11 cellular contexts compared by ENCODE assay signal in genomic region chr17:29243792-29244191, GRCh38. TPM values are rescaled to one million over a fixed set of nuclear protein-coding genes. Genes with fewer than 3 reads are reported as not detected.
DNase-seq lines count a peak whose midpoint lies in the region; TF ChIP-seq lines count a peak whose summit lies in the region.
"Had no signal": no experiment of that assay in that cellular context is flagged by ENCODE, and none has a peak within 500 bp of the region (broad histone marks: within the 10 kb centered on the region; RNA-seq: fewer than 3 reads in every experiment).

No MANE protein-coding gene starts in this region.

- H3K27me3 ChIP-seq in adipocyte (replicated peaks; ENCODE audit: control insufficient read depth, insufficient read depth, low read length) (no peaks in the 10 kb centered on the region), suprapubic skin (no peaks in the 10 kb centered on the region)

- WGBS in suprapubic skin, result 52% methylated on average over 4 of the region's 4 CpGs

- peaks cover 28% of the 10 kb centered on the region for H3K4me1 ChIP-seq in adipocyte (ENCODE audit: control insufficient read depth, insufficient read depth, low read length)
- peaks cover 15% of the 10 kb centered on the region for H3K4me1 ChIP-seq in suprapubic skin

- H3K36me3 ChIP-seq in adipocyte (ENCODE audit: control insufficient read depth, insufficient read depth, low read length, severe bottlenecking) (no peaks in the 10 kb centered on the region), suprapubic skin (no peaks in the 10 kb centered on the region)

- H3K9me3 ChIP-seq in adipocyte (ENCODE audit: control insufficient read depth, low read length) (no peaks in the 10 kb centered on the region), suprapubic skin (no peaks in the 10 kb centered on the region)

- no peak for TF ChIP-seq CTCF in suprapubic skin (IDR thresholded peaks at IDR 0.05)

- no peak for TF ChIP-seq EP300 in suprapubic skin (IDR thresholded peaks at IDR 0.05)

- DNase-seq in EL, result peak; percentile 45
- peak; percentile 49 for DNase-seq in HuH-7 (ENCODE audit: low spot score)
- DNase-seq in adipocyte (ENCODE audit: low read depth), result peak; percentile 43
- peak; percentile 35 for DNase-seq in left kidney (ENCODE audit: low read depth, low spot score)
- no peak for DNase-seq in NCI-H2107 treated with DMSO at 0.1 percent for 48 hours (lab: John Stamatoyannopoulos, UW; ENCODE audit: unreplicated experiment)
- no peak for DNase-seq in DMS114 treated with DMSO at 0.1 percent for 48 hours (lab: John Stamatoyannopoulos, UW; ENCODE audit: unreplicated experiment)
- DNase-seq in NCI-H510A treated with DMSO at 0.1 percent for 48 hours (lab: John Stamatoyannopoulos, UW), result no peak
- no peak for DNase-seq in suprapubic skin (ENCODE audit: low spot score in 2 of 2)
- DNase-seq: NCI-H1092 treated with DMSO at 0.1 percent for 48 hours had no signal

- no peak overlapping the region for H3K4me3 ChIP-seq in adipocyte (ENCODE audit: low read length)
- no peak overlapping the region for H3K4me3 ChIP-seq in suprapubic skin

- H3K27ac ChIP-seq in suprapubic skin, result no peak overlapping the region
- H3K27ac ChIP-seq: epithelial cell of prostate had no signal

- H3K9ac ChIP-seq in adipocyte (ENCODE audit: low read length), result peak overlapping the region; percentile 38

- TF ChIP-seq POLR2A in suprapubic skin (IDR thresholded peaks at IDR 0.05), result no peak

RNA-seq across cellular contexts. Expression of gene CRYBA1, which starts 2.9 kb away (rescaled TPM):
- not detected for total RNA-seq in suprapubic skin
- total RNA-seq: urinary bladder had no signal

RNA-seq across cellular contexts. Expression of gene NUFIP2, which starts 50.2 kb away (rescaled TPM):
- total RNA-seq in suprapubic skin, result 10 to 100 TPM; 31.0 to 36.4 (median 35.6) TPM

Comparison
In these comparisons a context has a peak if more than half of its experiments do, and no peak if none do; other contexts are left out.
1. DNase-seq: peak in EL (single experiment), HuH-7 (single experiment), adipocyte (single experiment) and left kidney (single experiment); none in NCI-H2107 treated with DMSO at 0.1 percent for 48 hours (single experiment), DMS114 treated with DMSO at 0.1 percent for 48 hours (single experiment), NCI-H510A treated with DMSO at 0.1 percent for 48 hours (single experiment) and suprapubic skin (0 of 2).